ENCODE assay signal across 23 cellular contexts in genomic region chr14:23486116-23486515, GRCh38. TPM values are rescaled to one million over a fixed set of nuclear protein-coding genes. Genes with fewer than 3 reads are reported as not detected.
"Had no signal": no experiment of that assay in that cellular context is flagged by ENCODE, and none has a peak within 500 bp of the region (broad histone marks: within the 10 kb centered on the region; RNA-seq: fewer than 3 reads in every experiment).

No MANE protein-coding gene starts in this region.

- H3K27me3 Mint-ChIP-seq: activated naive CD4-positive, alpha-beta T cell treated with anti-CD3 and anti-CD28 coated beads, Interleukin-2, amount 50 U/mL, for 24 hours had no signal

- ATAC-seq: heart left ventricle, left lung, natural killer cell, right cardiac atrium, SK-N-SH treated with all-trans-retinoic acid at 6 μM for 48 hours had no signal

- H3K36me3 Mint-ChIP-seq: natural killer cell had no signal

- H3K4me1 Mint-ChIP-seq: activated naive CD4-positive, alpha-beta T cell treated with anti-CD3 and anti-CD28 coated beads, Interleukin-2, amount 50 U/mL, for 24 hours had no signal

- H3K27ac Mint-ChIP-seq: activated naive CD4-positive, alpha-beta T cell treated with anti-CD3 and anti-CD28 coated beads, Interleukin-2, amount 50 U/mL, for 24 hours had no signal

- H3K27ac ChIP-seq: adrenal gland, epithelial cell of prostate, heart left ventricle, left lung, prostate gland, suprapubic skin had no signal

- H3K4me3 ChIP-seq: adrenal gland, heart left ventricle, left lung, prostate gland, suprapubic skin had no signal

- H3K9me3 ChIP-seq: adrenal gland, heart left ventricle, left lung, prostate gland, suprapubic skin had no signal

- H3K4me1 ChIP-seq: adrenal gland, heart left ventricle, left lung, prostate gland, suprapubic skin had no signal

- H3K4me3 Mint-ChIP-seq: activated naive CD4-positive, alpha-beta T cell treated with anti-CD3 and anti-CD28 coated beads, Interleukin-2, amount 50 U/mL, for 24 hours; natural killer cell had no signal

- H3K9me3 Mint-ChIP-seq: activated naive CD4-positive, alpha-beta T cell treated with anti-CD3 and anti-CD28 coated beads, Interleukin-2, amount 50 U/mL, for 24 hours; natural killer cell had no signal

- H3K36me3 ChIP-seq: adrenal gland, prostate gland had no signal

- DNase-seq: activated CD4-positive, alpha-beta T cell treated with anti-CD3 and anti-CD28 coated beads for 1 hour; activated CD4-positive, alpha-beta T cell treated with anti-CD3 and anti-CD28 coated beads, Interleukin-2, amount 50 U/mL, for 4 hours; activated effector memory CD4-positive, alpha-beta T cell treated with anti-CD3 and anti-CD28 coated beads, Interleukin-2, amount 50 U/mL, for 16 hours; adrenal gland; cortex of kidney; effector memory CD4-positive, alpha-beta T cell; foreskin melanocyte; heart left ventricle; islet precursor cell; left lung; natural killer cell; occipital lobe; right cardiac atrium; small intestine; stimulated activated CD4-positive, alpha-beta T cell treated with anti-CD3 and anti-CD28 coated beads, Interleukin-4, amount 100 ng/mL, for 24 hours; stimulated activated naive CD4-positive, alpha-beta T cell treated with Interleukin-2 at 50 U/mL for 16 hours; trophoblast cell had no signal

- H3K27me3 ChIP-seq: adrenal gland, heart left ventricle, left lung, suprapubic skin had no signal

RNA-seq across cellular contexts. Expression of gene MYH7, which starts 50.7 kb away (rescaled TPM):
- total RNA-seq: fibroblast of lung, natural killer cell, suprapubic skin had no signal
